In the genomic region with DNA sequence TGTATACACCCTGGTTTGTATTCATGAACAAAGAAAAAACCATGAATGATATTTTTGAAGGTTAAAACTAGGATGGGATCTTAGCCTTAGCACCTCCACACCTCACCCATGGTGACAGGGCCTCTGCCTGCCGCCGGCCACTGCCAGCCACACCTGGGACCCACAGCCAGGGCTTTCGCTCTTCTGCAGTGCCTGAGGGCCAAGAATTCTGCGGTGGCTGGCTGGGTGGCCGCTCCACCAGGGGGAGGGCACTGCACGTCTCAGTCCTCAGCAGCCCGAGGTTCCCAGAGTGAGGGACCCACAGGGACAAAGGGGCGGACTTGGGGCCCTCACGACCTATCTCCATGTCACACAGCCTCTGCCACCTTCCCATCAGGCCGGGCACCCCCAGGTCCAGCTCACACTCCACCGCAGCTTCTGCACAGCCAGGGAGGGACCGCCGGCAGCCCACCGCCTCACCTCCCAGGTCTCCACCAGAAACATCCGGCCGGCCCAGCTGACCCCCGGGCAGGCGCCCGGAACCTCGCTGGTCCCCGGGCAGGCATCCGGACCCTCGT, we compare ENCODE assay signal across 17 cellular contexts. TPM values are rescaled to one million over a fixed set of nuclear protein-coding genes. Genes with fewer than 3 reads are reported as not detected.
DNase-seq lines count a peak whose midpoint lies in the region; ATAC-seq and TF ChIP-seq lines count a peak whose summit lies in the region.
"Had no signal": no experiment of that assay in that cellular context is flagged by ENCODE, and none has a peak within 500 bp of the region (broad histone marks: within the 10 kb centered on the region; RNA-seq: fewer than 3 reads in every experiment).

No MANE protein-coding gene starts in this region.

- H2AFZ ChIP-seq in mesenchymal stem cell (ENCODE audit: low read depth, low read length), result no peak overlapping the region
- H2AFZ ChIP-seq: GM23338 had no signal

- intact Hi-C loops in activated naive CD4-positive, alpha-beta T cell treated with anti-CD3 and anti-CD28 coated beads for 36 hours (cut with micrococcal nuclease), result no loop called here

- H3K4me1 Mint-ChIP-seq in activated naive CD4-positive, alpha-beta T cell treated with anti-CD3 and anti-CD28 coated beads for 36 hours (ENCODE audit: low read depth), result peaks cover 7% of the 10 kb centered on the region
- H3K4me1 Mint-ChIP-seq: GM23338 had no signal

- TF ChIP-seq CTCF in BE2C (IDR thresholded peaks at IDR 0.05; ENCODE audit: low read depth, low read length), result no peak

- H3K27ac ChIP-seq in SJSA1, result peak overlapping the region; percentile 28; the same call in 1 of the 2 replicates
- no peak overlapping the region for H3K27ac ChIP-seq in mesenchymal stem cell (ENCODE audit: low read length, poor library complexity, severe bottlenecking)
- H3K27ac ChIP-seq: 22Rv1 had no signal

- no peaks in the 10 kb centered on the region for H3K36me3 Mint-ChIP-seq in activated naive CD4-positive, alpha-beta T cell treated with anti-CD3 and anti-CD28 coated beads for 36 hours (ENCODE audit: low read depth)
- no peaks in the 10 kb centered on the region for H3K36me3 Mint-ChIP-seq in activated naive CD4-positive, alpha-beta T cell treated with anti-CD3 and anti-CD28 coated beads, Interleukin-2, amount 50 U/mL, for 72 hours

- no peaks in the 10 kb centered on the region for H3K36me3 ChIP-seq in BE2C
- peaks cover 15% of the 10 kb centered on the region; the same call in 1 of the 2 replicates for H3K36me3 ChIP-seq in SJSA1
- H3K36me3 ChIP-seq in mesenchymal stem cell (ENCODE audit: control insufficient read depth in 1 of 2, insufficient read depth in 2 of 2, low read depth in 1 of 2, low read length in 2 of 2), result peaks cover 0 to 29% of the 10 kb centered on the region in 2 experiments

- H3K4me1 ChIP-seq in BE2C (no peaks in the 10 kb centered on the region), SJSA1 (replicated peaks) (peaks cover 51% of the 10 kb centered on the region), mesenchymal stem cell (ENCODE audit: control insufficient read depth, insufficient read depth, low read depth, low read length) (peaks cover 23% of the 10 kb centered on the region)

- no peak overlapping the region for H4K91ac ChIP-seq in mesenchymal stem cell (ENCODE audit: low read length)

- H3K4me3 ChIP-seq in BE2C (ENCODE audit: low read depth, low read length) (no peak overlapping the region), SJSA1 (no peak overlapping the region), mesenchymal stem cell (ENCODE audit: insufficient read depth in 1 of 2, low read depth in 1 of 2, low read length in 2 of 2) (no peak overlapping the region)
- H3K4me3 ChIP-seq: GM23338 had no signal

- H3K9ac ChIP-seq in mesenchymal stem cell (ENCODE audit: low read length), result no peak overlapping the region

- H3K18ac ChIP-seq in mesenchymal stem cell (ENCODE audit: low read depth in 1 of 2, low read length in 2 of 2), result no peak overlapping the region

- peak overlapping the region; percentile 9 for H3K4me3 Mint-ChIP-seq in activated naive CD4-positive, alpha-beta T cell treated with anti-CD3 and anti-CD28 coated beads for 36 hours
- H3K4me3 Mint-ChIP-seq: CD4-positive, alpha-beta T cell; GM23338 had no signal

- no peak overlapping the region for H3K14ac ChIP-seq in mesenchymal stem cell (ENCODE audit: low read length in 2 of 2)

- ATAC-seq in activated naive CD4-positive, alpha-beta T cell treated with anti-CD3 and anti-CD28 coated beads, Interleukin-2, amount 50 U/mL, for 72 hours, result no peak

- H4K8ac ChIP-seq in mesenchymal stem cell (ENCODE audit: low read length), result no peak overlapping the region

- WGBS in mesenchymal stem cell, result 97% methylated on average over 23 of the region's 23 CpGs

- H2BK5ac ChIP-seq in mesenchymal stem cell (ENCODE audit: low read depth, low read length, poor library complexity, severe bottlenecking), result no peak overlapping the region

- no peak overlapping the region for H3K4ac ChIP-seq in mesenchymal stem cell (ENCODE audit: low read depth in 1 of 2, low read length in 2 of 2)

- peak overlapping the region; percentile 62 for H2BK15ac ChIP-seq in mesenchymal stem cell (ENCODE audit: low read depth, poor library complexity, severe bottlenecking)

- no peaks in the 10 kb centered on the region for H3K9me3 ChIP-seq in BE2C
- no peaks in the 10 kb centered on the region for H3K9me3 ChIP-seq in SJSA1 (replicated peaks)
- H3K9me3 ChIP-seq in mesenchymal stem cell (ENCODE audit: control insufficient read depth, low read length), result no peaks in the 10 kb centered on the region

- CTCF ChIA-PET in activated naive CD4-positive, alpha-beta T cell treated with anti-CD3 and anti-CD28 coated beads for 36 hours (lab: Charles Lee), result no interaction called here

- H3K27me3 ChIP-seq in BE2C (no peaks in the 10 kb centered on the region), SJSA1 (replicated peaks) (no peaks in the 10 kb centered on the region), mesenchymal stem cell (ENCODE audit: control insufficient read depth in 1 of 2, insufficient read depth in 1 of 2, low read length in 2 of 2) (no peaks in the 10 kb centered on the region)

- H3K4me2 ChIP-seq in mesenchymal stem cell (ENCODE audit: low read length, poor library complexity, severe bottlenecking), result no peak overlapping the region
- H3K4me2 ChIP-seq: GM23338 had no signal

- H3K79me1 ChIP-seq in mesenchymal stem cell (replicated peaks; ENCODE audit: low read length, poor library complexity, severe bottlenecking), result peaks cover 38% of the 10 kb centered on the region

- no peak for DNase-seq in activated naive CD4-positive, alpha-beta T cell treated with anti-CD3 and anti-CD28 coated beads for 36 hours
- DNase-seq in activated naive CD4-positive, alpha-beta T cell treated with anti-CD3 and anti-CD28 coated beads, Interleukin-2, amount 50 U/mL, for 72 hours (ENCODE audit: low spot score in 2 of 2), result no peak
- DNase-seq in BE2C (peak; percentile 10), SJSA1 (ENCODE audit: low read depth in 1 of 2, low spot score in 2 of 2) (peak in 1 of 2 experiments; percentile 54), mesenchymal stem cell (no peak), SW 1271 (lab: John Stamatoyannopoulos, UW) (no peak), COLO668 (lab: John Stamatoyannopoulos, UW; ENCODE audit: unreplicated experiment) (no peak), Kasumi-1 (lab: John Stamatoyannopoulos, UW) (no peak)
- DNase-seq: C1 segment of cervical spinal cord; CD4-positive, alpha-beta T cell; DMS79; H7 had no signal

- H3K9me3 Mint-ChIP-seq in activated naive CD4-positive, alpha-beta T cell treated with anti-CD3 and anti-CD28 coated beads for 36 hours, result no peaks in the 10 kb centered on the region
- no peaks in the 10 kb centered on the region for H3K9me3 Mint-ChIP-seq in activated naive CD4-positive, alpha-beta T cell treated with anti-CD3 and anti-CD28 coated beads, Interleukin-2, amount 50 U/mL, for 72 hours
- H3K9me3 Mint-ChIP-seq: CD4-positive, alpha-beta T cell; GM23338 had no signal

- H3K27me3 Mint-ChIP-seq in activated naive CD4-positive, alpha-beta T cell treated with anti-CD3 and anti-CD28 coated beads for 36 hours (ENCODE audit: low read depth), result no peaks in the 10 kb centered on the region
- H3K27me3 Mint-ChIP-seq: CD4-positive, alpha-beta T cell had no signal

- no peak overlapping the region for H2AK5ac ChIP-seq in mesenchymal stem cell (ENCODE audit: low read length, severe bottlenecking)

- H2BK12ac ChIP-seq in mesenchymal stem cell (ENCODE audit: low read length in 2 of 2), result no peak overlapping the region

- no peak overlapping the region for H3K23ac ChIP-seq in mesenchymal stem cell (ENCODE audit: low read length in 2 of 2)

- H2BK120ac ChIP-seq in mesenchymal stem cell (ENCODE audit: low read depth, low read length), result no peak overlapping the region

- no peak overlapping the region for H3K27ac Mint-ChIP-seq in activated naive CD4-positive, alpha-beta T cell treated with anti-CD3 and anti-CD28 coated beads for 36 hours
- no peak overlapping the region for H3K27ac Mint-ChIP-seq in activated naive CD4-positive, alpha-beta T cell treated with anti-CD3 and anti-CD28 coated beads, Interleukin-2, amount 50 U/mL, for 72 hours
- H3K27ac Mint-ChIP-seq: CD4-positive, alpha-beta T cell; GM23338 had no signal

RNA-seq across cellular contexts. Expression of a gene that starts 6.9 kb away (rescaled TPM):
- total RNA-seq in activated naive CD4-positive, alpha-beta T cell treated with anti-CD3 and anti-CD28 coated beads for 36 hours, result 10 to 100 TPM; 11.2 to 12.7 TPM
- total RNA-seq in activated naive CD4-positive, alpha-beta T cell treated with anti-CD3 and anti-CD28 coated beads, Interleukin-2, amount 50 U/mL, for 72 hours, result 10 to 100 TPM in 1 of 2 donors, 1 to 10 TPM in 1; 7.9 to 14.8 TPM
- polyA plus RNA-seq in BE2C (2012; ENCODE audit: insufficient read depth, insufficient read length, low read depth), result 22.0 TPM
- 1.8 and 4.0 TPM in 2 replicates for total RNA-seq in SJSA1 (2014; rRNA removed; shearing (Covaris generic))
- 7.1 TPM for polyA plus RNA-seq in mesenchymal stem cell (2013, experiment 1 of 2)
- polyA plus RNA-seq in mesenchymal stem cell (2013, experiment 2 of 2), result 7.2 TPM

RNA-seq across cellular contexts. Expression of a gene that starts 7.1 kb away (rescaled TPM):
- 1 to 10 TPM; 1.0 to 1.2 TPM for total RNA-seq in activated naive CD4-positive, alpha-beta T cell treated with anti-CD3 and anti-CD28 coated beads for 36 hours
- 1 to 10 TPM in 1 of 2 donors, not detected in 1; 1.5 TPM for total RNA-seq in activated naive CD4-positive, alpha-beta T cell treated with anti-CD3 and anti-CD28 coated beads, Interleukin-2, amount 50 U/mL, for 72 hours
- polyA plus RNA-seq in BE2C (2012; ENCODE audit: insufficient read depth, insufficient read length, low read depth), result not detected
- not detected in 2 replicates for total RNA-seq in SJSA1 (2014; rRNA removed; shearing (Covaris generic))
- 0.21 TPM for polyA plus RNA-seq in mesenchymal stem cell (2013, experiment 1 of 2)
- 0.14 TPM for polyA plus RNA-seq in mesenchymal stem cell (2013, experiment 2 of 2)
- total RNA-seq: G401, GM12878 had no signal

RNA-seq across cellular contexts. Expression of a gene that starts 25.1 kb away (rescaled TPM):
- total RNA-seq in activated naive CD4-positive, alpha-beta T cell treated with anti-CD3 and anti-CD28 coated beads for 36 hours, result not detected
- not detected for total RNA-seq in activated naive CD4-positive, alpha-beta T cell treated with anti-CD3 and anti-CD28 coated beads, Interleukin-2, amount 50 U/mL, for 72 hours
- polyA plus RNA-seq in BE2C (2012; ENCODE audit: insufficient read depth, insufficient read length, low read depth), result 0.20 TPM
- not detected in 2 replicates for total RNA-seq in SJSA1 (2014; rRNA removed; shearing (Covaris generic))
- polyA plus RNA-seq in mesenchymal stem cell (2013, experiment 1 of 2), result 0.01 TPM
- 0.03 TPM for polyA plus RNA-seq in mesenchymal stem cell (2013, experiment 2 of 2)
- total RNA-seq: A673; CD4-positive, alpha-beta T cell; GM12878 had no signal
- polyA plus RNA-seq: GM12878 had no signal

RNA-seq across cellular contexts. Expression of a gene that starts 43.0 kb away (rescaled TPM):
- 10 to 100 TPM; 33.2 to 35.7 TPM for total RNA-seq in activated naive CD4-positive, alpha-beta T cell treated with anti-CD3 and anti-CD28 coated beads for 36 hours
- 10 to 100 TPM; 12.0 to 61.3 TPM for total RNA-seq in activated naive CD4-positive, alpha-beta T cell treated with anti-CD3 and anti-CD28 coated beads, Interleukin-2, amount 50 U/mL, for 72 hours
- polyA plus RNA-seq in BE2C (2012; ENCODE audit: insufficient read depth, insufficient read length, low read depth), result 457 TPM
- total RNA-seq in SJSA1 (2014; rRNA removed; shearing (Covaris generic)), result 11.6 and 17.9 TPM in 2 replicates
- 30.2 TPM for polyA plus RNA-seq in mesenchymal stem cell (2013, experiment 1 of 2)
- 30.0 TPM for polyA plus RNA-seq in mesenchymal stem cell (2013, experiment 2 of 2)
